ENCODE assay signal across 18 cellular contexts in the genomic region with DNA sequence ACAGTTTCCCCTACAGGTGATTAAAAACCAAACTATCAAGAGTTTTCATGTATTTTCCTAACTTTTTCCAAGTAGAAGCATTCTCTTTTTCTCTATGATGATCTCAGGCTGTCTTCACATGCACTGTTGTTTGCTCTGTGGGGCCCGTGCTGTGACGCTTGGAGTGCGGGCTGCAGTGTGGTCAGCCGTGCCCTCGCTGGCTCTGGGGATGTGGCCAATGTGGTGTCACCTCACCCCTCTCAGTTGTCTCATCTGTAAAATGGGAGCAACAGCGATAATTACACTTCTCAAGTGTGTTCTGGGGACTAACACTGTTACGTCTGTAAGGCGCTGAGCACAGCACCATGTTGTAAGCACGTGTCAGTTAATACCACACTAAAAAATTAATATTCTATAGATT. TPM values are rescaled to one million over a fixed set of nuclear protein-coding genes. Genes with fewer than 3 reads are reported as not detected.
DNase-seq lines count a peak whose midpoint lies in the region; ATAC-seq and TF ChIP-seq lines count a peak whose summit lies in the region.
"Had no signal": no experiment of that assay in that cellular context is flagged by ENCODE, and none has a peak within 500 bp of the region (broad histone marks: within the 10 kb centered on the region; RNA-seq: fewer than 3 reads in every experiment).

No MANE protein-coding gene starts in this region.

- peaks cover 14% of the 10 kb centered on the region for H3K36me3 ChIP-seq in effector memory CD4-positive, alpha-beta T cell (ENCODE audit: control insufficient read depth, insufficient read depth, low read length)

- H3K4me3 Mint-ChIP-seq in activated naive CD4-positive, alpha-beta T cell treated with anti-CD3 and anti-CD28 coated beads, Interleukin-2, amount 10 ng/mL, durations not matched to agents 7 days and 5 days = no peak overlapping the region
- no peak overlapping the region for H3K4me3 Mint-ChIP-seq in activated naive CD4-positive, alpha-beta T cell treated with anti-CD3 and anti-CD28 coated beads for 36 hours
- peak overlapping the region; percentile 60 for H3K4me3 Mint-ChIP-seq in endothelial cell (ENCODE audit: unreplicated experiment)
- H3K4me3 Mint-ChIP-seq in natural killer cell treated with Interleukin-12 subunit alpha and Interleukin-12 subunit beta and Interleukin-15 and Interleukin-18, amount 100 ng/mL, for 72 hours = no peak overlapping the region
- H3K4me3 Mint-ChIP-seq: CD4-positive, CD25-positive, alpha-beta regulatory T cell; CD8-positive, alpha-beta memory T cell; GM23338 had no signal

- no peaks in the 10 kb centered on the region for H3K27me3 Mint-ChIP-seq in activated naive CD4-positive, alpha-beta T cell treated with anti-CD3 and anti-CD28 coated beads, Interleukin-2, amount 10 ng/mL, durations not matched to agents 7 days and 5 days
- H3K27me3 Mint-ChIP-seq in activated naive CD4-positive, alpha-beta T cell treated with anti-CD3 and anti-CD28 coated beads for 36 hours (ENCODE audit: low read depth) = no peaks in the 10 kb centered on the region
- H3K27me3 Mint-ChIP-seq in endothelial cell (ENCODE audit: unreplicated experiment) = no peaks in the 10 kb centered on the region
- no peaks in the 10 kb centered on the region for H3K27me3 Mint-ChIP-seq in natural killer cell treated with Interleukin-12 subunit alpha and Interleukin-12 subunit beta and Interleukin-15 and Interleukin-18, amount 100 ng/mL, for 72 hours
- H3K27me3 Mint-ChIP-seq: CD4-positive, CD25-positive, alpha-beta regulatory T cell; CD8-positive, alpha-beta memory T cell had no signal

- CTCF ChIA-PET in activated naive CD4-positive, alpha-beta T cell treated with anti-CD3 and anti-CD28 coated beads, Interleukin-2, amount 10 ng/mL, durations not matched to agents 7 days and 5 days (lab: Charles Lee) = no interaction called here
- CTCF ChIA-PET in activated naive CD4-positive, alpha-beta T cell treated with anti-CD3 and anti-CD28 coated beads for 36 hours (lab: Charles Lee) = no interaction called here

- no peaks in the 10 kb centered on the region for H3K4me1 ChIP-seq in effector memory CD4-positive, alpha-beta T cell (ENCODE audit: control insufficient read depth, insufficient read depth, low read length, poor library complexity, severe bottlenecking)

- peak; percentile 59 to 60 for ATAC-seq in natural killer cell treated with Interleukin-12 subunit alpha and Interleukin-12 subunit beta and Interleukin-15 and Interleukin-18, amount 100 ng/mL, for 72 hours
- ATAC-seq in GM21528 (IDR thresholded peaks at IDR 0.05; ENCODE audit: low FRiP score, unreplicated experiment) (no peak), GM19467 (IDR thresholded peaks at IDR 0.05; ENCODE audit: unreplicated experiment) (no peak)
- ATAC-seq: GM12878, GM23338 had no signal

- no peak overlapping the region for H3K4me3 ChIP-seq in effector memory CD4-positive, alpha-beta T cell (ENCODE audit: insufficient read depth, low read depth, low read length, poor library complexity, severe bottlenecking)
- H3K4me3 ChIP-seq: GM12878, GM23338 had no signal

- peak overlapping the region; percentile 42 for H3K27ac Mint-ChIP-seq in activated naive CD4-positive, alpha-beta T cell treated with anti-CD3 and anti-CD28 coated beads, Interleukin-2, amount 10 ng/mL, durations not matched to agents 7 days and 5 days
- no peak overlapping the region for H3K27ac Mint-ChIP-seq in activated naive CD4-positive, alpha-beta T cell treated with anti-CD3 and anti-CD28 coated beads for 36 hours
- no peak overlapping the region for H3K27ac Mint-ChIP-seq in endothelial cell (ENCODE audit: unreplicated experiment)
- no peak overlapping the region for H3K27ac Mint-ChIP-seq in natural killer cell treated with Interleukin-12 subunit alpha and Interleukin-12 subunit beta and Interleukin-15 and Interleukin-18, amount 100 ng/mL, for 72 hours
- H3K27ac Mint-ChIP-seq: GM23338 had no signal

- H3K9me3 Mint-ChIP-seq in activated naive CD4-positive, alpha-beta T cell treated with anti-CD3 and anti-CD28 coated beads, Interleukin-2, amount 10 ng/mL, durations not matched to agents 7 days and 5 days = no peaks in the 10 kb centered on the region
- no peaks in the 10 kb centered on the region for H3K9me3 Mint-ChIP-seq in activated naive CD4-positive, alpha-beta T cell treated with anti-CD3 and anti-CD28 coated beads for 36 hours
- no peaks in the 10 kb centered on the region for H3K9me3 Mint-ChIP-seq in endothelial cell (ENCODE audit: unreplicated experiment)
- no peaks in the 10 kb centered on the region for H3K9me3 Mint-ChIP-seq in natural killer cell treated with Interleukin-12 subunit alpha and Interleukin-12 subunit beta and Interleukin-15 and Interleukin-18, amount 100 ng/mL, for 72 hours
- H3K9me3 Mint-ChIP-seq: CD4-positive, CD25-positive, alpha-beta regulatory T cell; CD8-positive, alpha-beta memory T cell; GM23338 had no signal

- no peaks in the 10 kb centered on the region for H3K9me3 ChIP-seq in effector memory CD4-positive, alpha-beta T cell (ENCODE audit: control insufficient read depth, low read length)

- intact Hi-C loops in activated naive CD4-positive, alpha-beta T cell treated with anti-CD3 and anti-CD28 coated beads for 36 hours (cut with micrococcal nuclease) = no loop called here

- no peak for TF ChIP-seq CTCF in endothelial cell (IDR thresholded peaks at IDR 0.05; ENCODE audit: unreplicated experiment)

- peaks cover 22% of the 10 kb centered on the region for H3K36me3 Mint-ChIP-seq in activated naive CD4-positive, alpha-beta T cell treated with anti-CD3 and anti-CD28 coated beads, Interleukin-2, amount 10 ng/mL, durations not matched to agents 7 days and 5 days
- H3K36me3 Mint-ChIP-seq in activated naive CD4-positive, alpha-beta T cell treated with anti-CD3 and anti-CD28 coated beads for 36 hours (ENCODE audit: low read depth) = peaks cover 10% of the 10 kb centered on the region
- H3K36me3 Mint-ChIP-seq in endothelial cell (ENCODE audit: low read depth, unreplicated experiment) = peaks cover 30% of the 10 kb centered on the region
- no peaks in the 10 kb centered on the region for H3K36me3 Mint-ChIP-seq in natural killer cell treated with Interleukin-12 subunit alpha and Interleukin-12 subunit beta and Interleukin-15 and Interleukin-18, amount 100 ng/mL, for 72 hours

- H3K27me3 ChIP-seq in effector memory CD4-positive, alpha-beta T cell (replicated peaks; ENCODE audit: control insufficient read depth, insufficient read depth, low read length, poor library complexity, severe bottlenecking) = no peaks in the 10 kb centered on the region

- no peak overlapping the region for H3K27ac ChIP-seq in effector memory CD4-positive, alpha-beta T cell (ENCODE audit: insufficient read depth, low read length, poor library complexity, severe bottlenecking)

- H3K4me1 Mint-ChIP-seq in activated naive CD4-positive, alpha-beta T cell treated with anti-CD3 and anti-CD28 coated beads, Interleukin-2, amount 10 ng/mL, durations not matched to agents 7 days and 5 days = no peaks in the 10 kb centered on the region
- no peaks in the 10 kb centered on the region for H3K4me1 Mint-ChIP-seq in activated naive CD4-positive, alpha-beta T cell treated with anti-CD3 and anti-CD28 coated beads for 36 hours (ENCODE audit: low read depth)
- no peaks in the 10 kb centered on the region for H3K4me1 Mint-ChIP-seq in endothelial cell (ENCODE audit: unreplicated experiment)
- H3K4me1 Mint-ChIP-seq in natural killer cell treated with Interleukin-12 subunit alpha and Interleukin-12 subunit beta and Interleukin-15 and Interleukin-18, amount 100 ng/mL, for 72 hours (ENCODE audit: low read depth in 2 of 2) = peaks cover 0 to 14% of the 10 kb centered on the region in 2 donors
- H3K4me1 Mint-ChIP-seq: CD4-positive, CD25-positive, alpha-beta regulatory T cell; CD8-positive, alpha-beta memory T cell; GM23338 had no signal

- DNase-seq in activated naive CD4-positive, alpha-beta T cell treated with anti-CD3 and anti-CD28 coated beads, Interleukin-2, amount 10 ng/mL, durations not matched to agents 7 days and 5 days = no peak
- no peak for DNase-seq in activated naive CD4-positive, alpha-beta T cell treated with anti-CD3 and anti-CD28 coated beads for 36 hours
- no peak for DNase-seq in endothelial cell (ENCODE audit: low spot score)
- DNase-seq in natural killer cell treated with Interleukin-12 subunit alpha and Interleukin-12 subunit beta and Interleukin-15 and Interleukin-18, amount 100 ng/mL, for 72 hours (ENCODE audit: low spot score) = no peak
- no peak for DNase-seq in effector memory CD4-positive, alpha-beta T cell
- DNase-seq: 8988T; C1 segment of cervical spinal cord; CD4-positive, CD25-positive, alpha-beta regulatory T cell; CD8-positive, alpha-beta memory T cell; COR-L47; DND-41; EL; HCEC 1CT; KBM-7 had no signal

RNA-seq across cellular contexts. Expression of gene DDX51, which starts 28.6 kb away (rescaled TPM):
- total RNA-seq in activated naive CD4-positive, alpha-beta T cell treated with anti-CD3 and anti-CD28 coated beads for 36 hours = 10 to 100 TPM; 18.8 to 20.0 TPM
- total RNA-seq in endothelial cell (ENCODE audit: unreplicated experiment) = 16.1 TPM
- 10 to 100 TPM; 29.5 to 83.7 TPM for total RNA-seq in natural killer cell treated with Interleukin-12 subunit alpha and Interleukin-12 subunit beta and Interleukin-15 and Interleukin-18, amount 100 ng/mL, for 72 hours

RNA-seq across cellular contexts. Expression of gene NOC4L, which starts 28.8 kb away (rescaled TPM):
- 10 to 100 TPM; 27.1 to 27.4 TPM for total RNA-seq in activated naive CD4-positive, alpha-beta T cell treated with anti-CD3 and anti-CD28 coated beads for 36 hours
- total RNA-seq in endothelial cell (ENCODE audit: unreplicated experiment) = 18.2 TPM
- total RNA-seq in natural killer cell treated with Interleukin-12 subunit alpha and Interleukin-12 subunit beta and Interleukin-15 and Interleukin-18, amount 100 ng/mL, for 72 hours = 10 to 100 TPM; 28.0 to 48.2 TPM

Comparison
In these comparisons a context has a peak if more than half of its experiments do, and no peak if none do; other contexts are left out.
1. ATAC-seq: peak in natural killer cell treated with Interleukin-12 subunit alpha and Interleukin-12 subunit beta and Interleukin-15 and Interleukin-18, amount 100 ng/mL, for 72 hours (2 of 2); none in GM21528 (single experiment) and GM19467 (single experiment).